ENCODE assay signal across 1 cellular context in genomic region chr17:80259642-80260535, GRCh38.
TF ChIP-seq lines count a peak whose summit lies in the region.

No MANE protein-coding gene starts in this region.

TF ChIP-seq in HepG2, 621 proteins besides CTCF, POLR2A, EP300 and RAD21 (continued from another document and continues in another):
- TF ChIP-seq CSRNP2 (CRISPR knock-in tag; conservative IDR thresholded peaks at IDR 0.05; ENCODE audit: low read depth) (0 out of 2 replicates have a peak, but pooled peaks have one; percentile 32), ZNF607 (CRISPR knock-in tag; IDR thresholded peaks at IDR 0.05; ENCODE audit: borderline replicate concordance) (peak; percentile 69), ZNF891 (CRISPR knock-in tag; IDR thresholded peaks at IDR 0.05) (no peak; the same call in 1 of the 2 replicates), ZBTB14 (CRISPR knock-in tag; IDR thresholded peaks at IDR 0.05) (no peak; the same call in 1 of the 2 replicates), AGO1 (IDR thresholded peaks at IDR 0.05; ENCODE audit: low read depth, low read length, poor library complexity, severe bottlenecking) (no peak), SAP130 (CRISPR knock-in tag; IDR thresholded peaks at IDR 0.05; ENCODE audit: low read depth) (peak; percentile 71), ZNF746 (CRISPR knock-in tag; IDR thresholded peaks at IDR 0.05) (no peak), FOXP4 (CRISPR knock-in tag; IDR thresholded peaks at IDR 0.05) (no peak), PHF20 (CRISPR knock-in tag; IDR thresholded peaks at IDR 0.05) (0 out of 2 replicates have a peak, but pooled peaks have one; percentile 35), RFX3 (CRISPR knock-in tag; IDR thresholded peaks at IDR 0.05) (no peak), JARID2 (CRISPR knock-in tag; IDR thresholded peaks at IDR 0.05; ENCODE audit: insufficient replicate concordance) (no peak), ZNF576 (CRISPR knock-in tag; IDR thresholded peaks at IDR 0.05) (no peak), ZSCAN20 (CRISPR knock-in tag; IDR thresholded peaks at IDR 0.05; ENCODE audit: borderline replicate concordance) (peak; percentile 77; the same call in 1 of the 2 replicates), ZNF749 (CRISPR knock-in tag; IDR thresholded peaks at IDR 0.05; ENCODE audit: borderline replicate concordance) (0 out of 2 replicates have a peak, but pooled peaks have one; percentile 36), EED (CRISPR knock-in tag; IDR thresholded peaks at IDR 0.05) (0 out of 2 replicates have a peak, but pooled peaks have one; percentile 17), ZNF816 (CRISPR knock-in tag; IDR thresholded peaks at IDR 0.05; ENCODE audit: borderline replicate concordance) (no peak), BORCS8-MEF2B (CRISPR knock-in tag; IDR thresholded peaks at IDR 0.05) (peak; percentile 59; the same call in 1 of the 2 replicates), ZSCAN29 (CRISPR knock-in tag; conservative IDR thresholded peaks at IDR 0.05) (no peak), NCOA1 (CRISPR knock-in tag; IDR thresholded peaks at IDR 0.05) (no peak), ARID2 (CRISPR knock-in tag; IDR thresholded peaks at IDR 0.05; ENCODE audit: borderline replicate concordance) (no peak), CBX1 (IDR thresholded peaks at IDR 0.05; ENCODE audit: low read depth) (no peak), RBFOX2 (IDR thresholded peaks at IDR 0.05; ENCODE audit: low read depth, low read length) (peak; percentile 64; the same call in 1 of the 2 replicates), ZNF550 (CRISPR knock-in tag; IDR thresholded peaks at IDR 0.05; ENCODE audit: borderline replicate concordance) (no peak), ZNF138 (CRISPR knock-in tag; IDR thresholded peaks at IDR 0.05; ENCODE audit: low read depth) (peak; percentile 71), ZNF720 (CRISPR knock-in tag; IDR thresholded peaks at IDR 0.05) (no peak), HMGXB3 (CRISPR knock-in tag; IDR thresholded peaks at IDR 0.05; ENCODE audit: borderline replicate concordance) (no peak), ZNF792 (CRISPR knock-in tag; IDR thresholded peaks at IDR 0.05) (peak; percentile 44; the same call in 1 of the 2 replicates), SP2 (CRISPR knock-in tag; IDR thresholded peaks at IDR 0.05) (no peak), SKI (IDR thresholded peaks at IDR 0.05; ENCODE audit: partially characterized antibody) (peak; percentile 98), TOE1 (CRISPR knock-in tag; IDR thresholded peaks at IDR 0.05) (no peak; the same call in 1 of the 2 replicates), ARNT (IDR thresholded peaks at IDR 0.05) (no peak), SRF (IDR thresholded peaks at IDR 0.05; ENCODE audit: low read depth, low read length) (no peak), ZSCAN22 (CRISPR knock-in tag; IDR thresholded peaks at IDR 0.05) (0 out of 2 replicates have a peak, but pooled peaks have one; percentile 33), THYN1 (CRISPR knock-in tag; IDR thresholded peaks at IDR 0.05; ENCODE audit: borderline replicate concordance, low read depth) (no peak), ZNF142 (CRISPR knock-in tag; IDR thresholded peaks at IDR 0.05) (no peak), ZNF33A (CRISPR knock-in tag; IDR thresholded peaks at IDR 0.05; ENCODE audit: borderline replicate concordance) (no peak), ZNF781 (CRISPR knock-in tag; IDR thresholded peaks at IDR 0.05; ENCODE audit: borderline replicate concordance, not compliant biosample characterization) (no peak), ZBTB38 (CRISPR knock-in tag; IDR thresholded peaks at IDR 0.05) (peak; percentile 59), XRCC5 (optimal IDR thresholded peaks at IDR 0.05; ENCODE audit: low read length) (no peak), ZNF280B (CRISPR knock-in tag; IDR thresholded peaks at IDR 0.05; ENCODE audit: borderline replicate concordance) (no peak), PLSCR1 (CRISPR knock-in tag; IDR thresholded peaks at IDR 0.05; ENCODE audit: borderline replicate concordance) (0 out of 2 replicates have a peak, but pooled peaks have one; percentile 26), ZNF597 (CRISPR knock-in tag; IDR thresholded peaks at IDR 0.05) (no peak), ERF (CRISPR knock-in tag; IDR thresholded peaks at IDR 0.05) (peak; percentile 76; the same call in 1 of the 2 replicates), ZNF180 (CRISPR knock-in tag; IDR thresholded peaks at IDR 0.05; ENCODE audit: borderline replicate concordance, low read depth) (no peak), ZNF703 (CRISPR knock-in tag; IDR thresholded peaks at IDR 0.05; ENCODE audit: borderline replicate concordance) (no peak), KLF11 (CRISPR knock-in tag; IDR thresholded peaks at IDR 0.05) (no peak)
